In genomic region chr7:74002474-74003017, GRCh38 we compare ENCODE assay signal across 8 cellular contexts.
DNase-seq lines count a peak whose midpoint lies in the region; ATAC-seq and TF ChIP-seq lines count a peak whose summit lies in the region.

No MANE protein-coding gene starts in this region.

- H3K9me3 Mint-ChIP-seq in dendritic cell treated with granulocyte-macrophage colony-stimulating factor and Interleukin-4, amounts not matched to agents 40 ng/mL and 50 ng/mL, for 4 days, result no peaks in the 10 kb centered on the region

- H3K36me3 ChIP-seq in parathyroid adenoma (ENCODE audit: control insufficient read depth, insufficient read depth, low read length), result no peaks in the 10 kb centered on the region

- no peak overlapping the region for H3K4me3 Mint-ChIP-seq in dendritic cell treated with granulocyte-macrophage colony-stimulating factor and Interleukin-4, amounts not matched to agents 40 ng/mL and 50 ng/mL, for 4 days

- intact Hi-C loops in dendritic cell treated with granulocyte-macrophage colony-stimulating factor and Interleukin-4, amounts not matched to agents 40 ng/mL and 50 ng/mL, for 4 days (cut with micrococcal nuclease), result no loop called here

- no peaks in the 10 kb centered on the region for H3K79me2 ChIP-seq in parathyroid adenoma

- no peak overlapping the region for H3K9ac ChIP-seq in parathyroid adenoma

- no peaks in the 10 kb centered on the region for H3K36me3 Mint-ChIP-seq in dendritic cell treated with granulocyte-macrophage colony-stimulating factor and Interleukin-4, amounts not matched to agents 40 ng/mL and 50 ng/mL, for 4 days (ENCODE audit: low read depth)

- H3K4me1 Mint-ChIP-seq in dendritic cell treated with granulocyte-macrophage colony-stimulating factor and Interleukin-4, amounts not matched to agents 40 ng/mL and 50 ng/mL, for 4 days (ENCODE audit: low read depth), result peaks cover 36% of the 10 kb centered on the region

- peak overlapping the region; percentile 29 for H3K27ac Mint-ChIP-seq in dendritic cell treated with granulocyte-macrophage colony-stimulating factor and Interleukin-4, amounts not matched to agents 40 ng/mL and 50 ng/mL, for 4 days

- no peak for ATAC-seq in GM21360 (IDR thresholded peaks at IDR 0.05; ENCODE audit: unreplicated experiment)

- peak overlapping the region; percentile 36 for H3K27ac ChIP-seq in parathyroid adenoma

- H3K4me2 ChIP-seq in parathyroid adenoma (ENCODE audit: low read length), result no peak overlapping the region

- H3K4me3 ChIP-seq in GM12865 (ENCODE audit: low read depth, low read length) (no peak overlapping the region), parathyroid adenoma (ENCODE audit: low read depth, low read length) (no peak overlapping the region)

- no peak overlapping the region for H2AFZ ChIP-seq in parathyroid adenoma

- no peaks in the 10 kb centered on the region for H3K27me3 ChIP-seq in parathyroid adenoma (ENCODE audit: control insufficient read depth, insufficient read depth, low read length)

- peak; percentile 11 for DNase-seq in GM12865 (ENCODE audit: low read depth)
- DNase-seq in OCI-M1 (lab: John Stamatoyannopoulos, UW), result peak; percentile 64
- no peak for DNase-seq in DMS79 (lab: John Stamatoyannopoulos, UW)
- no peak for DNase-seq in NCI-H1694 treated with DMSO at 0.1 percent for 48 hours (lab: John Stamatoyannopoulos, UW)
- DNase-seq in globus pallidus (ENCODE audit: low spot score), result no peak

- peaks cover 37% of the 10 kb centered on the region for H3K27me3 Mint-ChIP-seq in dendritic cell treated with granulocyte-macrophage colony-stimulating factor and Interleukin-4, amounts not matched to agents 40 ng/mL and 50 ng/mL, for 4 days

- H3K4me1 ChIP-seq in parathyroid adenoma, result no peaks in the 10 kb centered on the region

- TF ChIP-seq CTCF in GM12865 (IDR thresholded peaks at IDR 0.05; ENCODE audit: insufficient read depth, low read depth, low read length, missing control alignments) (no peak), parathyroid adenoma (IDR thresholded peaks at IDR 0.05) (no peak)

- no peaks in the 10 kb centered on the region for H3K9me3 ChIP-seq in parathyroid adenoma (ENCODE audit: control insufficient read depth, low read length)

Comparison
In these comparisons a context has a peak if more than half of its experiments do, and no peak if none do; other contexts are left out.
1. DNase-seq: peak in GM12865 (single experiment) and OCI-M1 (single experiment); none in DMS79 (single experiment), NCI-H1694 treated with DMSO at 0.1 percent for 48 hours (single experiment) and globus pallidus (single experiment).